ENCODE assay signal across 1 cellular context in genomic region chr1:85330711-85331290, GRCh38.
TF ChIP-seq lines count a peak whose summit lies in the region.

No MANE protein-coding gene starts in this region.

TF ChIP-seq in SK-N-SH, 30 proteins besides CTCF, POLR2A, EP300 and RAD21 (continued from another document):
- peak; percentile 95 for TF ChIP-seq PBX3 (IDR thresholded peaks at IDR 0.05)
- TF ChIP-seq FOSL2 (IDR thresholded peaks at IDR 0.05; ENCODE audit: borderline replicate concordance, low read depth) = peak; percentile 78
- TF ChIP-seq NRF1 (IDR thresholded peaks at IDR 0.05; ENCODE audit: low read depth, low read length) = no peak
- peak; percentile 42; the same call in 1 of the 2 replicates for TF ChIP-seq ZBTB33 (IDR thresholded peaks at IDR 0.05; ENCODE audit: borderline replicate concordance, low read depth)
- peak; percentile 73 for TF ChIP-seq REST (IDR thresholded peaks at IDR 0.05; ENCODE audit: low read depth, low read length)
- no peak for TF ChIP-seq EZH2phosphoT487 (IDR thresholded peaks at IDR 0.05; ENCODE audit: borderline replicate concordance, low read depth)
- peak; percentile 39; the same call in 1 of the 2 replicates for TF ChIP-seq TAF1 (IDR thresholded peaks at IDR 0.05; ENCODE audit: borderline replicate concordance, low read depth, low read length)
- TF ChIP-seq POLR2AphosphoS5 (IDR thresholded peaks at IDR 0.05; ENCODE audit: low read depth, low read length) = peak; percentile 88
- peak; percentile 80 for TF ChIP-seq JUND (IDR thresholded peaks at IDR 0.05)
- TF ChIP-seq NFIC (IDR thresholded peaks at IDR 0.05; ENCODE audit: borderline replicate concordance) = peak; percentile 98
- no peak for TF ChIP-seq USF2 (IDR thresholded peaks at IDR 0.05; ENCODE audit: borderline replicate concordance, low read depth, low read length)
- TF ChIP-seq TCF12 (IDR thresholded peaks at IDR 0.05) = peak; percentile 95
- peak; percentile 35; the same call in 1 of the 2 replicates for TF ChIP-seq USF1 (IDR thresholded peaks at IDR 0.05; ENCODE audit: borderline replicate concordance, low read depth)
- TF ChIP-seq MEF2A (IDR thresholded peaks at IDR 0.05; ENCODE audit: borderline replicate concordance, low read depth) = peak; percentile 79
- peak; percentile 64 for TF ChIP-seq ELF1 (IDR thresholded peaks at IDR 0.05)
